Comparison of ENCODE assay signal across 1 cellular context in genomic region chr16:30534368-30535105, GRCh38.
TF ChIP-seq lines count a peak whose summit lies in the region.

Gene ZNF747 (minus strand): TSS chr16:30534858. CDS start chr16:30534679, 179 bp downstream.

TF ChIP-seq in HEK293, 187 proteins besides CTCF, POLR2A, EP300 and RAD21 (continued from another document):
- TF ChIP-seq ZNF280D (tag by site-specific recombination; IDR thresholded peaks at IDR 0.05): no peak
